ENCODE assay signal across 8 cellular contexts in the genomic region with DNA sequence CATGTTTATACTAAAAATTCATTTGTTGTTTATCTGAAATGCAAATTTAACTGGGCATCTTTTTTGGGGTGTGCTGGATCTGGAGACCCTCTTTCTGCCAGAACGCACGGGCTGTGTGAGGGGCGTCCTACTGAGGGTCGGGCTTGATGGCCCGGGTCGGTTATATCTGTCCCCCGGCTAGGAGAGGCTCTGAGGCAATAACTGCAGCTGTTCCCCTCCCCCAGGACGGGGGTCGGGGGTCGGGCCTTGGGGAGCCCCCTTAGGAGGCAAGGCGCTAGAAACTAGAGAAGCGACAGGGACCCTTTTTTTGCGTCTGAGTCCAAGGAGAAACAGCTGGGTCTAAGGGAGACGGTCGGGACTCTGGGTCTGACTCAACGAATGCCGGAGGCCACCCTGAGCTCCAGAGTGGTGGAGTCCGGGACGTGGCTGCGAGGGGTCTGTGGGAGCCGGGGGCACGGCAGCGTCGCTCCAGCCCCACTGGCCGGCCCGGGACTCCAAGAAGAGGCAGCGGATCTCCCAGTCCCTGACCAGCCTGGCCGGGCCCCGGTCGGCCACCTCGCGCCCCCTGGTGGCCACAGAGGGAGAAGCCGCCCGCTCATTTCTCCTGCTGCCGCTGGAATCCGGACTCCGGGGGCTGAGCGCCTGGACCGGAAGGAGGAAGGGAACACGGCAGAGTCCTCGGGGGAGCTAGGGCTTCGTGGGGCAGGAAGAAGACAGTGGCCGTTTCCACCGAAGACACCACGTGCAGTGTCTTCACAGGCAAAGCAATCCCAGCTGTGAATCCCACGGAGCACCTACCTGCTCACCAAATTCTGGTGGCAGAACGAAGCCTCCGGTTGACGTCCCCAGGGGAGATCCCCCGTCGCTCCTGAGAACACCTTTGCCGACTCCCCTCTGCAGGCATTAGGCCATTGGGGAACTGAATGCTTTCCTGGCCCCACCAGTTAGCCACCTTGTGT. TPM values are rescaled to one million over a fixed set of nuclear protein-coding genes. Genes with fewer than 3 reads are reported as not detected.
A peak's percentile ranks its signal among the peaks of the same experiment; 100 is the strongest.
DNase-seq lines count a peak whose midpoint lies in the region; ATAC-seq and TF ChIP-seq lines count a peak whose summit lies in the region.

No MANE protein-coding gene starts in this region.

- H3K9me3 Mint-ChIP-seq in endothelial cell (ENCODE audit: unreplicated experiment), result no peaks in the 10 kb centered on the region

- H3K27ac ChIP-seq in A673 (ENCODE audit: low read depth, low read length, poor library complexity, severe bottlenecking) (no peak overlapping the region), HL-60 (replicated peaks) (no peak overlapping the region)

- H3K4me3 ChIP-seq in A673 (ENCODE audit: low read depth, low read length, poor library complexity, severe bottlenecking) (peak overlapping the region; percentile 40), HL-60 (replicated peaks; ENCODE audit: insufficient read depth, low read length) (peak overlapping the region; percentile 37)

- peak overlapping the region; percentile 47 for H3K4me3 Mint-ChIP-seq in endothelial cell (ENCODE audit: unreplicated experiment)

- POLR2A ChIA-PET in A673 (lab: Charles Lee; ENCODE audit: low non-redundant PET), result interaction anchor here (0.6 kb wide), 1 partner anchor 264 kb away, joined by 5 read pairs; no protein-coding TSS in a partner anchor

- no peaks in the 10 kb centered on the region for H3K36me3 ChIP-seq in A673 (ENCODE audit: insufficient read depth, low read length, poor library complexity, severe bottlenecking)

- no peaks in the 10 kb centered on the region for H3K4me1 ChIP-seq in A673 (ENCODE audit: insufficient read depth, low read length, poor library complexity, severe bottlenecking)

- BruUV-seq in A673 (replicated peaks; lab: Mats Ljungman, UMichigan), result no TSS peak

- no peaks in the 10 kb centered on the region for H3K36me3 Mint-ChIP-seq in endothelial cell (ENCODE audit: low read depth, unreplicated experiment)

- peak; percentile 97 for TF ChIP-seq CTCF in A673 (conservative IDR thresholded peaks at IDR 0.05; ENCODE audit: low read depth, low read length)
- peak; percentile 58 for TF ChIP-seq CTCF in HL-60 (IDR thresholded peaks at IDR 0.05; ENCODE audit: insufficient read depth, low read length)
- TF ChIP-seq CTCF in endothelial cell (IDR thresholded peaks at IDR 0.05; ENCODE audit: unreplicated experiment), result peak; percentile 99

- no peak overlapping the region for H3K27ac Mint-ChIP-seq in endothelial cell (ENCODE audit: unreplicated experiment)

- CTCF ChIA-PET in A673 (lab: Charles Lee), result interaction anchor here (0.5 to 1.3 kb wide), 6 partner anchors 10 to 772 kb away, joined by 3 to 4 read pairs (median 3); no protein-coding TSS in a partner anchor

- H3K4me1 Mint-ChIP-seq in endothelial cell (ENCODE audit: unreplicated experiment), result peaks cover 9% of the 10 kb centered on the region

- ATAC-seq in GM18868 (IDR thresholded peaks at IDR 0.05; ENCODE audit: unreplicated experiment), result peak; percentile 63

- DNase-seq in A673 (ENCODE audit: low spot score) (peak; percentile 89), HL-60 (ENCODE audit: low read depth in 1 of 2, low spot score in 1 of 2) (peak; percentile 61 to 74), NOMO-1 treated with dmso at 0.1 percent for 144 hours (lab: John Stamatoyannopoulos, UW; ENCODE audit: unreplicated experiment) (peak; percentile 56), endothelial cell (ENCODE audit: low spot score) (peak; percentile 96), middle frontal gyrus (ENCODE audit: extremely low spot score, low spot score) (peak; percentile 68)
- peak; percentile 64 for DNase-seq in activated CD8-positive, alpha-beta memory T cell treated with anti-CD3 and anti-CD28 coated beads, Interleukin-2, amount 50 U/mL, for 24 hours (ENCODE audit: extremely low read depth)
- DNase-seq in stimulated activated CD8-positive, alpha-beta memory T cell treated with anti-CD3 and anti-CD28 coated beads, Interleukin-15, amount 100 ng/mL, for 4 hours (ENCODE audit: low read depth in 2 of 2), result peak; percentile 41 to 58

- intact Hi-C loops in A673 (cut with micrococcal nuclease; ENCODE audit: unreplicated experiment), result loop anchor here (1.0 to 2.0 kb wide), 2 partner anchors 51 to 173 kb away; no protein-coding TSS in a partner anchor

- H3K9me3 ChIP-seq in A673 (ENCODE audit: low read depth, low read length, poor library complexity, severe bottlenecking), result no peaks in the 10 kb centered on the region

- H3K27me3 ChIP-seq in A673 (replicated peaks; ENCODE audit: insufficient read depth, low read depth, low read length, poor library complexity) (no peaks in the 10 kb centered on the region), HL-60 (ENCODE audit: insufficient read depth, poor library complexity, severe bottlenecking) (no peaks in the 10 kb centered on the region)

- no peaks in the 10 kb centered on the region for H3K27me3 Mint-ChIP-seq in endothelial cell (ENCODE audit: unreplicated experiment)

RNA-seq across cellular contexts. Expression of a gene that starts 24.0 kb away (rescaled TPM):
- total RNA-seq in A673 (2021), result not detected in 2 replicates
- not detected for total RNA-seq in endothelial cell (ENCODE audit: unreplicated experiment)
